9 cellular contexts compared by ENCODE assay signal in genomic region chr16:11370084-11370931, GRCh38. TPM values are rescaled to one million over a fixed set of nuclear protein-coding genes. Genes with fewer than 3 reads are reported as not detected.
DNase-seq lines count a peak whose midpoint lies in the region; ATAC-seq, FAIRE-seq and TF ChIP-seq lines count a peak whose summit lies in the region.
"Had no signal": no experiment of that assay in that cellular context is flagged by ENCODE, and none has a peak within 500 bp of the region (broad histone marks: within the 10 kb centered on the region; RNA-seq: fewer than 3 reads in every experiment).

No MANE protein-coding gene starts in this region.

- peaks cover 8% of the 10 kb centered on the region for H3K4me1 Mint-ChIP-seq in T-helper 1 cell treated with Interleukin-12 subunit alpha and Interleukin-12 subunit beta and Interleukin-4 antibody, amounts not matched to agents 30 μg/mL and 1 μg/mL, for 36 hours (ENCODE audit: low read depth)
- H3K4me1 Mint-ChIP-seq: central memory CD8-positive, alpha-beta T cell had no signal

- intact Hi-C loops in K562 (cut with micrococcal nuclease): loop anchor here (5.0 kb wide), 1 partner anchor 418 kb away; no protein-coding TSS in a partner anchor

- BruUV-seq in K562 (replicated peaks; lab: Mats Ljungman, UMichigan): no TSS peak

- CTCF ChIA-PET in K562 (lab: Yijun Ruan, JAX; ENCODE audit: low intra/inter-chr PET ratio): interaction anchor here (0.6 kb wide), 1 partner anchor 406 kb away, joined by 4 read pairs; no protein-coding TSS in a partner anchor

- TF ChIP-seq CTCF in K562 (IDR thresholded peaks at IDR 0.05 in 2 of 3, conservative IDR thresholded peaks at IDR 0.05 in 1 of 3; ENCODE audit: insufficient read depth in 2 of 3, low read depth in 1 of 3, low read length in 3 of 3): no peak

- 33% methylated on average over 7 of the region's 7 CpGs for WGBS in K562 (ENCODE audit: insufficient coverage, low coverage, missing lambda C conversion rate)

- H3K36me3 ChIP-seq in K562 (ENCODE audit: control insufficient read depth, insufficient read depth, low read length): no peaks in the 10 kb centered on the region

- H3K36me3 Mint-ChIP-seq in T-helper 1 cell treated with Interleukin-12 subunit alpha and Interleukin-12 subunit beta and Interleukin-4 antibody, amounts not matched to agents 30 μg/mL and 1 μg/mL, for 36 hours (ENCODE audit: low read depth): no peaks in the 10 kb centered on the region

- H4K20me1 ChIP-seq in K562 (replicated peaks; ENCODE audit: control insufficient read depth, insufficient read depth, low read length): no peaks in the 10 kb centered on the region

- H3K27ac Mint-ChIP-seq in T-helper 1 cell treated with Interleukin-12 subunit alpha and Interleukin-12 subunit beta and Interleukin-4 antibody, amounts not matched to agents 30 μg/mL and 1 μg/mL, for 36 hours: peak overlapping the region; percentile 10

- H3K4me3 ChIP-seq in K562: no peak overlapping the region

- no peak for TF ChIP-seq EP300 in K562 (IDR thresholded peaks at IDR 0.05; ENCODE audit: low read length)

- no peak overlapping the region for H2AFZ ChIP-seq in K562 (ENCODE audit: low read depth, low read length)

- H3K9me3 Mint-ChIP-seq in T-helper 1 cell treated with Interleukin-12 subunit alpha and Interleukin-12 subunit beta and Interleukin-4 antibody, amounts not matched to agents 30 μg/mL and 1 μg/mL, for 36 hours: no peaks in the 10 kb centered on the region
- H3K9me3 Mint-ChIP-seq: central memory CD8-positive, alpha-beta T cell had no signal

- H3K4me2 ChIP-seq in K562 (ENCODE audit: insufficient read depth, low read length): no peak overlapping the region

- H3K27me3 ChIP-seq in K562 (ENCODE audit: control insufficient read depth in 2 of 2, insufficient read depth in 2 of 2, low read length in 2 of 2): no peaks in the 10 kb centered on the region

- TF ChIP-seq RAD21 in K562 (CRISPR knock-in tag; conservative IDR thresholded peaks at IDR 0.05 in 1 of 2, IDR thresholded peaks at IDR 0.05 in 1 of 2): no peak

- no peaks in the 10 kb centered on the region for H3K9me1 ChIP-seq in K562 (ENCODE audit: control insufficient read depth, insufficient read depth, low read length)

- H3K9ac ChIP-seq in K562 (ENCODE audit: insufficient read depth in 1 of 2, low read depth in 2 of 2, low read length in 2 of 2): no peak overlapping the region; a peak in 1 of 4 replicates

- no peak for FAIRE-seq in K562 (lab: Jason Lieb, UNC)

- H3K4me3 Mint-ChIP-seq in T-helper 1 cell treated with Interleukin-12 subunit alpha and Interleukin-12 subunit beta and Interleukin-4 antibody, amounts not matched to agents 30 μg/mL and 1 μg/mL, for 36 hours: no peak overlapping the region
- H3K4me3 Mint-ChIP-seq: central memory CD8-positive, alpha-beta T cell had no signal

- POLR2A ChIA-PET in K562 (lab: Yijun Ruan, JAX): interaction anchor here (0.6 to 1.1 kb wide), 2 partner anchors 12 to 417 kb away, joined by 3 to 4 read pairs; no protein-coding TSS in a partner anchor

- TF ChIP-seq POLR2A in K562 (conservative IDR thresholded peaks at IDR 0.05): no peak

- H3K9me3 ChIP-seq in K562 (replicated peaks; ENCODE audit: control insufficient read depth, insufficient read depth, low read depth, low read length): no peaks in the 10 kb centered on the region

- in situ Hi-C loops in K562 (cut with MboI): no loop called here

- no peaks in the 10 kb centered on the region for H3K79me2 ChIP-seq in K562 (ENCODE audit: control insufficient read depth, insufficient read depth, low read length)

- no peaks in the 10 kb centered on the region; a peak in 2 of 5 replicates for H3K4me1 ChIP-seq in K562 (replicated peaks in 1 of 2; ENCODE audit: control insufficient read depth in 2 of 2, insufficient read depth in 2 of 2, low read length in 2 of 2)

- ATAC-seq in HG03439 (IDR thresholded peaks at IDR 0.05; ENCODE audit: unreplicated experiment): peak; percentile 64
- no peak for ATAC-seq in K562
- no peak for ATAC-seq in HG03521 (IDR thresholded peaks at IDR 0.05; ENCODE audit: unreplicated experiment)

- no peak for DNase-seq in T-helper 1 cell
- DNase-seq in K562 (ENCODE audit: extremely low read depth in 1 of 4, low spot score in 3 of 4): no peak
- DNase-seq in renal cortical epithelial cell (ENCODE audit: low read depth): peak; percentile 94
- no peak for DNase-seq in DMS53 treated with DMSO at 0.1 percent for 48 hours (lab: John Stamatoyannopoulos, UW; ENCODE audit: unreplicated experiment)
- no peak for DNase-seq in NCI-H2081 treated with DMSO at 0.1 percent for 48 hours (lab: John Stamatoyannopoulos, UW)

- peaks cover 13% of the 10 kb centered on the region for H3K27me3 Mint-ChIP-seq in T-helper 1 cell treated with Interleukin-12 subunit alpha and Interleukin-12 subunit beta and Interleukin-4 antibody, amounts not matched to agents 30 μg/mL and 1 μg/mL, for 36 hours (ENCODE audit: low read depth)
- H3K27me3 Mint-ChIP-seq: central memory CD8-positive, alpha-beta T cell had no signal

- H3K27ac ChIP-seq in K562 (ENCODE audit: extremely low read depth, low read depth, low read length): no peak overlapping the region

TF ChIP-seq in K562, 482 proteins besides CTCF, POLR2A, EP300 and RAD21:
- TF ChIP-seq SPI1 (IDR thresholded peaks at IDR 0.05; ENCODE audit: borderline replicate concordance, low read depth, low read length) (peak; percentile 59; the same call in 1 of the 2 replicates), ZBTB7A (IDR thresholded peaks at IDR 0.05; ENCODE audit: borderline replicate concordance, control insufficient read depth, low read depth, low read length) (no peak), PHTF2 (CRISPR knock-in tag; IDR thresholded peaks at IDR 0.05) (no peak), HDGF (IDR thresholded peaks at IDR 0.05) (no peak), HMG20A (CRISPR knock-in tag; conservative IDR thresholded peaks at IDR 0.05) (no peak), CEBPG (CRISPR knock-in tag; IDR thresholded peaks at IDR 0.05) (no peak), CEBPG (tag; conservative IDR thresholded peaks at IDR 0.05 in 1 of 2, IDR thresholded peaks at IDR 0.05 in 1 of 2) (no peak)

RNA-seq across cellular contexts. Expression of gene RMI2, which starts 25.0 kb away (rescaled TPM):
- total RNA-seq in K562 (2011; cell fraction: chromatin; rRNA removed; ENCODE audit: low replicate concordance): 15.0 and 19.5 TPM in 2 replicates
- total RNA-seq in K562 (2011; cell fraction: nucleolus; rRNA removed): 8.7 and 9.6 TPM in 2 replicates
- total RNA-seq in K562 (2011; cell fraction: nucleoplasm; rRNA removed): 13.8 and 19.5 TPM in 2 replicates
- total RNA-seq in K562 (2014; rRNA removed): 23.2 and 35.2 TPM in 2 replicates
- total RNA-seq in K562 (2014; rRNA removed; fragmentation: Illumina TruSeq; extraction: Trizol): 32.6 and 39.9 TPM in 2 replicates
- 16.1 and 16.4 TPM in 2 replicates for total RNA-seq in K562 (2015; rRNA removed; fragmentation: Illumina TruSeq; extraction: Trizol)
- total RNA-seq in K562 (2021): 33.7 and 38.8 TPM in 2 replicates
- 27.4 and 35.0 TPM in 2 replicates for polyA plus RNA-seq in K562 (2011; rRNA removed)
- polyA plus RNA-seq in K562 (2011; cell fraction: cytosol; rRNA removed): 12.1 and 25.8 TPM in 2 replicates
- polyA plus RNA-seq in K562 (2011; cell fraction: nucleus; rRNA removed): 9.6 and 15.0 TPM in 2 replicates
- 37.1 and 50.2 TPM in 2 replicates for polyA plus RNA-seq in K562 (2012)
- polyA plus RNA-seq in K562 (2014; fragmentation: Illumina TruSeq; extraction: Trizol): 43.4 and 48.8 TPM in 2 replicates
- 10 to 100 TPM in 1 of 2 experiments, 1 to 10 TPM in 1; 8.0 to 10.3 TPM for polyA plus RNA-seq in K562 (2014; fragmentation: Nextera tagmentation; extraction: Ambion mirVana)
- polyA plus RNA-seq in K562 (2014; rRNA removed): 32.5 and 36.9 TPM in 2 replicates
- polyA minus RNA-seq in K562 (2011; rRNA and poly(A)+ RNA removed): 18.2 and 19.3 TPM in 2 replicates
- 7.6 and 8.6 TPM in 2 replicates for polyA minus RNA-seq in K562 (2011; cell fraction: cytosol; rRNA and poly(A)+ RNA removed)
- 3.9 and 8.6 TPM in 2 replicates for polyA minus RNA-seq in K562 (2011; cell fraction: nucleus; rRNA and poly(A)+ RNA removed)
- 6.0 and 7.3 TPM in 2 replicates for total RNA-seq in renal cortical epithelial cell
